ENCODE assay signal across 1 cellular context in the genomic region with DNA sequence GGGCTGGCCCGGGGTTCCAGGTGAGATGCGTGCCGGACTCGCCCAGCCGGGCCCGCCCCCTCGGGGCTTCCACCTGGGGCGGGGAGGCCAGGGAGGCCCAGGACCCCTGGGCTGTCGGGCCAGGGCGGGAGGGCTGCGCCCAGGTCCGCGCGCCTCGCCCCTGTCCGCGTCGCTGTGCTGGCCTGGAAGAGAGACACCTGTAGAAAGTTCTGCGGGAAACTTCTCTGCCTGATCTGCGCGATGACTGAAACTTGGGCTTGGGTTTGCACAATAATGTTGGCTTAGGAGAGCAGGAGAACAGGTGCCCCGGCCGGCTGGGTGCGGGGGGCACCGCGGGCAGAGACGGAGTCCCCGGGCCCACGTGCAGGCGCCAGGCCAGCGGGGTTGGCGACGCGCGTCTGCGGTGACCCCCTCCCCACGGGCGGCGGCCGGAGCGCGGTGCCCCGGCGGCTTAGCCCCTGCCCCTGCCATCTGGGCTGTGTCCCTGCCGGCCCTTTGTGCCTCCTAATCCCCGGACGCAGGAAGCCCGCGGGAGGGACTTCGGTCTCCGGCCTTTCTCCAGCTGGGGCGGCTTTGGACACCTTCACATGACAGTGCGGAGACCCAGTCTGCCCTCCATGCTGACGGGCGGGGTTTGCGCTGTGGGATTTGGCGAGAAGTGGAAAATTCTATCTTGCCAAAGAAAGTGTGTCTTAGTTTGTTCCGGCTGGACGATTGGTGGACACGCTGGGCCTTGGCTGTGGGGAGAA.
TF ChIP-seq lines count a peak whose summit lies in the region.

No MANE protein-coding gene starts in this region.

TF ChIP-seq in GM12878, 131 proteins besides CTCF, POLR2A, EP300 and RAD21:
- no peak for TF ChIP-seq SMC3 (IDR thresholded peaks at IDR 0.05; ENCODE audit: borderline replicate concordance, low read length)
- TF ChIP-seq BACH1 (IDR thresholded peaks at IDR 0.05; ENCODE audit: borderline replicate concordance) = 0 out of 2 replicates have a peak, but pooled peaks have one; percentile 2
- peak; percentile 26; the same call in 1 of the 2 replicates for TF ChIP-seq IKZF1 (conservative IDR thresholded peaks at IDR 0.05)
- TF ChIP-seq, protein P1, sequence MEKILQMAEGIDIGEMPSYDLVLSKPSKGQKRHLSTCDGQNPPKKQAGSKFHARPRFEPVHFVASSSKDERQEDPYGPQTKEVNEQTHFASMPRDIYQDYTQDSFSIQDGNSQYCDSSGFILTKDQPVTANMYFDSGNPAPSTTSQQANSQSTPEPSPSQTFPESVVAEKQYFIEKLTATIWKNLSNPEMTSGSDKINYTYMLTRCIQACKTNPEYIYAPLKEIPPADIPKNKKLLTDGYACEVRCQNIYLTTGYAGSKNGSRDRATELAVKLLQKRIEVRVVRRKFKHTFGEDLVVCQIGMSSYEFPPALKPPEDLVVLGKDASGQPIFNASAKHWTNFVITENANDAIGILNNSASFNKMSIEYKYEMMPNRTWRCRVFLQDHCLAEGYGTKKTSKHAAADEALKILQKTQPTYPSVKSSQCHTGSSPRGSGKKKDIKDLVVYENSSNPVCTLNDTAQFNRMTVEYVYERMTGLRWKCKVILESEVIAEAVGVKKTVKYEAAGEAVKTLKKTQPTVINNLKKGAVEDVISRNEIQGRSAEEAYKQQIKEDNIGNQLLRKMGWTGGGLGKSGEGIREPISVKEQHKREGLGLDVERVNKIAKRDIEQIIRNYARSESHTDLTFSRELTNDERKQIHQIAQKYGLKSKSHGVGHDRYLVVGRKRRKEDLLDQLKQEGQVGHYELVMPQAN (conservative IDR thresholded peaks at IDR 0.05) = 0 out of 2 replicates have a peak, but pooled peaks have one; percentile 5
- peak; percentile 26; the same call in 1 of the 2 replicates for TF ChIP-seq LARP7 (IDR thresholded peaks at IDR 0.05)
TF ChIP-seq in GM12878: peak in this region for 4.
